Comparison of ENCODE assay signal across 1 cellular context in the genomic region with DNA sequence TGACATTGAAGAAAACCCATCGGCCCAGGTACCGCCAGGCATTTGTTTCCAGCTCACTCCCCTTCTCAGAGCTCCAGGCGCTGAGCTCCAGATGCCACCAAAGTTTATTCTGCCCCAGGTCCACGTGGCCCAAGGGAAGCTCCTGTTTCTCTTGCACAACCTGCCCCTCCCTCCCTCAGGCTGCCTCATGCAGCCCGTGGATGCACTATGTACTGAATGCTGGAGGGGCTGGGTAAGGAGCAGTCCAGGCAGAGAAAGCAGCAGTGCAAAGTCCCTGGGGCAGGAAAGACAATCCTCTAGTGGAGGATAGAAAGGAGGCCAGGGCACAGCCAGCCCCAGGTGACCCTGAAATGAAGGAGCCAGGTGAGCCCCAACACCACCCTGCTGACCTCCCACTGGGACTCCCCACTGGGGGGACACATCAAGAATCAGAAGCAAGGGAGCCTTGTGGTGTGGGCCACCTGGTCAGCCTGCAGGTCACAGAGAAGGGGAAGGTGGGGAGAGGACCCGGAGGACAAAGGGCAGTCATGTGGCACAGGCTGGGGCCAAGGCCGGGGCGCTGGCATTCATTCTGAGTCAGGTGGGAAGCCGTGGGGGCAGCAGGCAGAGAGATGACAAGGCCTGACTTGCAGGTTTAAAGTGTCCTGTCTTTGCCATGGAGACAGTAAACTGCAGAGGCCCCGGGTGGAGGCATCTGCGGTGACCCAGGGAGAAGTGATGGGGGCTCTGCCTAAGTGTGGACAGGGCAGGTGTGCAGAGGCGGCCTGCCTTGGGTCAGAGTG.
TF ChIP-seq lines count a peak whose summit lies in the region.

No MANE protein-coding gene starts in this region.

TF ChIP-seq in HepG2, 621 proteins besides CTCF, POLR2A, EP300 and RAD21 (continued from another document and continues in another):
- TF ChIP-seq ZHX2 (IDR thresholded peaks at IDR 0.05; ENCODE audit: low read depth) (0 out of 2 replicates have a peak, but pooled peaks have one; percentile 38), ZHX2 (CRISPR knock-in tag; IDR thresholded peaks at IDR 0.05; ENCODE audit: borderline replicate concordance) (no peak), MAFG (CRISPR knock-in tag; IDR thresholded peaks at IDR 0.05) (no peak), ZNF552 (CRISPR knock-in tag; IDR thresholded peaks at IDR 0.05; ENCODE audit: borderline replicate concordance) (no peak), KLF12 (CRISPR knock-in tag; IDR thresholded peaks at IDR 0.05; ENCODE audit: borderline replicate concordance) (no peak), PRMT3 (CRISPR knock-in tag; IDR thresholded peaks at IDR 0.05; ENCODE audit: borderline replicate concordance, low read depth) (no peak), ZFP90 (CRISPR knock-in tag; IDR thresholded peaks at IDR 0.05; ENCODE audit: borderline replicate concordance) (no peak), ZNF34 (CRISPR knock-in tag; IDR thresholded peaks at IDR 0.05; ENCODE audit: borderline replicate concordance) (no peak), CBX5 (CRISPR knock-in tag; IDR thresholded peaks at IDR 0.05; ENCODE audit: borderline replicate concordance) (0 out of 2 replicates have a peak, but pooled peaks have one; percentile 57), ETS1 (CRISPR knock-in tag; IDR thresholded peaks at IDR 0.05) (no peak), ZKSCAN8 (CRISPR knock-in tag; IDR thresholded peaks at IDR 0.05; ENCODE audit: borderline replicate concordance) (no peak), ZNF891 (CRISPR knock-in tag; IDR thresholded peaks at IDR 0.05) (no peak), ZGPAT (CRISPR knock-in tag; IDR thresholded peaks at IDR 0.05) (peak; percentile 60; the same call in 1 of the 2 replicates), MTA3 (CRISPR knock-in tag; IDR thresholded peaks at IDR 0.05) (no peak), PCBP2 (optimal IDR thresholded peaks at IDR 0.05; ENCODE audit: low read depth, low read length, poor library complexity, severe bottlenecking) (no peak), ZNF101 (CRISPR knock-in tag; IDR thresholded peaks at IDR 0.05; ENCODE audit: borderline replicate concordance, low read depth) (no peak), ZNF12 (CRISPR knock-in tag; IDR thresholded peaks at IDR 0.05) (no peak), BCL6 (CRISPR knock-in tag; IDR thresholded peaks at IDR 0.05) (0 out of 2 replicates have a peak, but pooled peaks have one; percentile 21), ZSCAN20 (CRISPR knock-in tag; IDR thresholded peaks at IDR 0.05; ENCODE audit: borderline replicate concordance) (no peak)
- TF ChIP-seq, protein P1, sequence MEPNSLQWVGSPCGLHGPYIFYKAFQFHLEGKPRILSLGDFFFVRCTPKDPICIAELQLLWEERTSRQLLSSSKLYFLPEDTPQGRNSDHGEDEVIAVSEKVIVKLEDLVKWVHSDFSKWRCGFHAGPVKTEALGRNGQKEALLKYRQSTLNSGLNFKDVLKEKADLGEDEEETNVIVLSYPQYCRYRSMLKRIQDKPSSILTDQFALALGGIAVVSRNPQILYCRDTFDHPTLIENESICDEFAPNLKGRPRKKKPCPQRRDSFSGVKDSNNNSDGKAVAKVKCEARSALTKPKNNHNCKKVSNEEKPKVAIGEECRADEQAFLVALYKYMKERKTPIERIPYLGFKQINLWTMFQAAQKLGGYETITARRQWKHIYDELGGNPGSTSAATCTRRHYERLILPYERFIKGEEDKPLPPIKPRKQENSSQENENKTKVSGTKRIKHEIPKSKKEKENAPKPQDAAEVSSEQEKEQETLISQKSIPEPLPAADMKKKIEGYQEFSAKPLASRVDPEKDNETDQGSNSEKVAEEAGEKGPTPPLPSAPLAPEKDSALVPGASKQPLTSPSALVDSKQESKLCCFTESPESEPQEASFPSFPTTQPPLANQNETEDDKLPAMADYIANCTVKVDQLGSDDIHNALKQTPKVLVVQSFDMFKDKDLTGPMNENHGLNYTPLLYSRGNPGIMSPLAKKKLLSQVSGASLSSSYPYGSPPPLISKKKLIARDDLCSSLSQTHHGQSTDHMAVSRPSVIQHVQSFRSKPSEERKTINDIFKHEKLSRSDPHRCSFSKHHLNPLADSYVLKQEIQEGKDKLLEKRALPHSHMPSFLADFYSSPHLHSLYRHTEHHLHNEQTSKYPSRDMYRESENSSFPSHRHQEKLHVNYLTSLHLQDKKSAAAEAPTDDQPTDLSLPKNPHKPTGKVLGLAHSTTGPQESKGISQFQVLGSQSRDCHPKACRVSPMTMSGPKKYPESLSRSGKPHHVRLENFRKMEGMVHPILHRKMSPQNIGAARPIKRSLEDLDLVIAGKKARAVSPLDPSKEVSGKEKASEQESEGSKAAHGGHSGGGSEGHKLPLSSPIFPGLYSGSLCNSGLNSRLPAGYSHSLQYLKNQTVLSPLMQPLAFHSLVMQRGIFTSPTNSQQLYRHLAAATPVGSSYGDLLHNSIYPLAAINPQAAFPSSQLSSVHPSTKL (CRISPR knock-in tag; IDR thresholded peaks at IDR 0.05): peak; percentile 54
- TF ChIP-seq, protein P2, sequence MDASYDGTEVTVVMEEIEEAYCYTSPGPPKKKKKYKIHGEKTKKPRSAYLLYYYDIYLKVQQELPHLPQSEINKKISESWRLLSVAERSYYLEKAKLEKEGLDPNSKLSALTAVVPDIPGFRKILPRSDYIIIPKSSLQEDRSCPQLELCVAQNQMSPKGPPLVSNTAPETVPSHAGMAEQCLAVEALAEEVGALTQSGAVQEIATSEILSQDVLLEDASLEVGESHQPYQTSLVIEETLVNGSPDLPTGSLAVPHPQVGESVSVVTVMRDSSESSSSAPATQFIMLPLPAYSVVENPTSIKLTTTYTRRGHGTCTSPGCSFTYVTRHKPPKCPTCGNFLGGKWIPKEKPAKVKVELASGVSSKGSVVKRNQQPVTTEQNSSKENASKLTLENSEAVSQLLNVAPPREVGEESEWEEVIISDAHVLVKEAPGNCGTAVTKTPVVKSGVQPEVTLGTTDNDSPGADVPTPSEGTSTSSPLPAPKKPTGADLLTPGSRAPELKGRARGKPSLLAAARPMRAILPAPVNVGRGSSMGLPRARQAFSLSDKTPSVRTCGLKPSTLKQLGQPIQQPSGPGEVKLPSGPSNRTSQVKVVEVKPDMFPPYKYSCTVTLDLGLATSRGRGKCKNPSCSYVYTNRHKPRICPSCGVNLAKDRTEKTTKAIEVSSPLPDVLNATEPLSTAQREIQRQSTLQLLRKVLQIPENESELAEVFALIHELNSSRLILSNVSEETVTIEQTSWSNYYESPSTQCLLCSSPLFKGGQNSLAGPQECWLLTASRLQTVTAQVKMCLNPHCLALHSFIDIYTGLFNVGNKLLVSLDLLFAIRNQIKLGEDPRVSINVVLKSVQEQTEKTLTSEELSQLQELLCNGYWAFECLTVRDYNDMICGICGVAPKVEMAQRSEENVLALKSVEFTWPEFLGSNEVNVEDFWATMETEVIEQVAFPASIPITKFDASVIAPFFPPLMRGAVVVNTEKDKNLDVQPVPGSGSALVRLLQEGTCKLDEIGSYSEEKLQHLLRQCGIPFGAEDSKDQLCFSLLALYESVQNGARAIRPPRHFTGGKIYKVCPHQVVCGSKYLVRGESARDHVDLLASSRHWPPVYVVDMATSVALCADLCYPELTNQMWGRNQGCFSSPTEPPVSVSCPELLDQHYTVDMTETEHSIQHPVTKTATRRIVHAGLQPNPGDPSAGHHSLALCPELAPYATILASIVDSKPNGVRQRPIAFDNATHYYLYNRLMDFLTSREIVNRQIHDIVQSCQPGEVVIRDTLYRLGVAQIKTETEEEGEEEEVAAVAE (CRISPR knock-in tag; IDR thresholded peaks at IDR 0.05; ENCODE audit: borderline replicate concordance): no peak
- TF ChIP-seq, protein P3, sequence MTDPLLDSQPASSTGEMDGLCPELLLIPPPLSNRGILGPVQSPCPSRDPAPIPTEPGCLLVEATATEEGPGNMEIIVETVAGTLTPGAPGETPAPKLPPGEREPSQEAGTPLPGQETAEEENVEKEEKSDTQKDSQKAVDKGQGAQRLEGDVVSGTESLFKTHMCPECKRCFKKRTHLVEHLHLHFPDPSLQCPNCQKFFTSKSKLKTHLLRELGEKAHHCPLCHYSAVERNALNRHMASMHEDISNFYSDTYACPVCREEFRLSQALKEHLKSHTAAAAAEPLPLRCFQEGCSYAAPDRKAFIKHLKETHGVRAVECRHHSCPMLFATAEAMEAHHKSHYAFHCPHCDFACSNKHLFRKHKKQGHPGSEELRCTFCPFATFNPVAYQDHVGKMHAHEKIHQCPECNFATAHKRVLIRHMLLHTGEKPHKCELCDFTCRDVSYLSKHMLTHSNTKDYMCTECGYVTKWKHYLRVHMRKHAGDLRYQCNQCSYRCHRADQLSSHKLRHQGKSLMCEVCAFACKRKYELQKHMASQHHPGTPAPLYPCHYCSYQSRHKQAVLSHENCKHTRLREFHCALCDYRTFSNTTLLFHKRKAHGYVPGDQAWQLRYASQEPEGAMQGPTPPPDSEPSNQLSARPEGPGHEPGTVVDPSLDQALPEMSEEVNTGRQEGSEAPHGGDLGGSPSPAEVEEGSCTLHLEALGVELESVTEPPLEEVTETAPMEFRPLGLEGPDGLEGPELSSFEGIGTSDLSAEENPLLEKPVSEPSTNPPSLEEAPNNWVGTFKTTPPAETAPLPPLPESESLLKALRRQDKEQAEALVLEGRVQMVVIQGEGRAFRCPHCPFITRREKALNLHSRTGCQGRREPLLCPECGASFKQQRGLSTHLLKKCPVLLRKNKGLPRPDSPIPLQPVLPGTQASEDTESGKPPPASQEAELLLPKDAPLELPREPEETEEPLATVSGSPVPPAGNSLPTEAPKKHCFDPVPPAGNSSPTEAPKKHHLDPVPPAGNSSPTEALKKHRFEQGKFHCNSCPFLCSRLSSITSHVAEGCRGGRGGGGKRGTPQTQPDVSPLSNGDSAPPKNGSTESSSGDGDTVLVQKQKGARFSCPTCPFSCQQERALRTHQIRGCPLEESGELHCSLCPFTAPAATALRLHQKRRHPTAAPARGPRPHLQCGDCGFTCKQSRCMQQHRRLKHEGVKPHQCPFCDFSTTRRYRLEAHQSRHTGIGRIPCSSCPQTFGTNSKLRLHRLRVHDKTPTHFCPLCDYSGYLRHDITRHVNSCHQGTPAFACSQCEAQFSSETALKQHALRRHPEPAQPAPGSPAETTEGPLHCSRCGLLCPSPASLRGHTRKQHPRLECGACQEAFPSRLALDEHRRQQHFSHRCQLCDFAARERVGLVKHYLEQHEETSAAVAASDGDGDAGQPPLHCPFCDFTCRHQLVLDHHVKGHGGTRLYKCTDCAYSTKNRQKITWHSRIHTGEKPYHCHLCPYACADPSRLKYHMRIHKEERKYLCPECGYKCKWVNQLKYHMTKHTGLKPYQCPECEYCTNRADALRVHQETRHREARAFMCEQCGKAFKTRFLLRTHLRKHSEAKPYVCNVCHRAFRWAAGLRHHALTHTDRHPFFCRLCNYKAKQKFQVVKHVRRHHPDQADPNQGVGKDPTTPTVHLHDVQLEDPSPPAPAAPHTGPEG (CRISPR knock-in tag; IDR thresholded peaks at IDR 0.05): no peak
